ENCODE assay signal across 28 cellular contexts in genomic region chr11:1258401-1259075, GRCh38. TPM values are rescaled to one million over a fixed set of nuclear protein-coding genes. Genes with fewer than 3 reads are reported as not detected.
"Had no signal": no experiment of that assay in that cellular context is flagged by ENCODE, and none has a peak within 500 bp of the region (broad histone marks: within the 10 kb centered on the region; RNA-seq: fewer than 3 reads in every experiment).

No MANE protein-coding gene starts in this region.

- H3K4me3 Mint-ChIP-seq: activated CD4-positive, alpha-beta T cell treated with anti-CD3 and anti-CD28 coated beads for 36 hours; activated CD4-positive, alpha-beta T cell treated with anti-CD3 and anti-CD28 coated beads, Interleukin-2, amount 10 ng/mL, durations not matched to agents 7 days and 5 days; activated CD8-positive, alpha-beta T cell treated with anti-CD3 and anti-CD28 coated beads, Interleukin-2, amount 10 ng/mL, durations not matched to agents 7 days and 5 days; activated naive CD4-positive, alpha-beta T cell treated with anti-CD3 and anti-CD28 coated beads for 36 hours; activated T-cell treated with anti-CD3 and anti-CD28 coated beads, Interleukin-2, amount 50 U/mL, for 4 hours; activated T-helper 1 cell treated with anti-CD3 and anti-CD28 coated beads, Interleukin-12 subunit alpha, Interleukin-12 subunit beta, Interleukin-2, Interleukin-4 antibody, amounts not matched to agents 30 ng/mL and 10 ng/mL and 1 ng/mL, durations not matched to agents 14 hours and 24 hours and 36 hours; brain; T-helper 1 cell treated with Interleukin-12 subunit alpha and Interleukin-12 subunit beta and Interleukin-4 antibody, amounts not matched to agents 30 μg/mL and 1 μg/mL, for 36 hours; T-helper 2 cell treated with Interferon-gamma antibody and Interleukin-4, amounts not matched to agents 5 μg/mL and 100 μg/mL, for 36 hours had no signal

- H3K9ac ChIP-seq: KMS-11, SK-N-SH had no signal

- H3K27ac Mint-ChIP-seq: activated CD4-positive, alpha-beta T cell treated with anti-CD3 and anti-CD28 coated beads for 36 hours; activated CD4-positive, alpha-beta T cell treated with anti-CD3 and anti-CD28 coated beads, Interleukin-2, amount 10 ng/mL, durations not matched to agents 7 days and 5 days; activated CD8-positive, alpha-beta T cell treated with anti-CD3 and anti-CD28 coated beads, Interleukin-2, amount 10 ng/mL, durations not matched to agents 7 days and 5 days; activated naive CD4-positive, alpha-beta T cell treated with anti-CD3 and anti-CD28 coated beads for 36 hours; activated T-helper 1 cell treated with anti-CD3 and anti-CD28 coated beads, Interleukin-12 subunit alpha, Interleukin-12 subunit beta, Interleukin-2, Interleukin-4 antibody, amounts not matched to agents 30 ng/mL and 10 ng/mL and 1 ng/mL, durations not matched to agents 14 hours and 24 hours and 36 hours; brain; T-helper 1 cell treated with Interleukin-12 subunit alpha and Interleukin-12 subunit beta and Interleukin-4 antibody, amounts not matched to agents 30 μg/mL and 1 μg/mL, for 36 hours; T-helper 2 cell treated with Interferon-gamma antibody and Interleukin-4, amounts not matched to agents 5 μg/mL and 100 μg/mL, for 36 hours had no signal

- H3K9me3 ChIP-seq: adrenal gland, SJSA1, SK-N-SH had no signal

- DNase-seq: activated CD4-positive, alpha-beta T cell treated with anti-CD3 and anti-CD28 coated beads for 36 hours; activated CD4-positive, alpha-beta T cell treated with anti-CD3 and anti-CD28 coated beads, Interleukin-2, amount 10 ng/mL, durations not matched to agents 7 days and 5 days; activated CD4-positive, alpha-beta T cell treated with anti-CD3 and anti-CD28 coated beads, Interleukin-2, amount 50 U/mL, for 48 hours; activated CD8-positive, alpha-beta T cell treated with anti-CD3 and anti-CD28 coated beads, Interleukin-2, amount 10 ng/mL, durations not matched to agents 7 days and 5 days; activated gamma-delta T cell treated with Interleukin-2 at 50 U/mL for 16 hours; activated naive CD4-positive, alpha-beta T cell treated with anti-CD3 and anti-CD28 coated beads for 36 hours; activated T-cell treated with anti-CD3 and anti-CD28 coated beads, Interleukin-2, amount 50 U/mL, for 4 hours; adrenal gland; central memory CD4-positive, alpha-beta T cell; NCI-H1092 treated with DMSO at 0.1 percent for 48 hours; NCI-H1417 treated with DMSO at 0.1 percent for 48 hours; NCI-H1694; NCI-H2029; NCI-H510A; NCI-H526; NCI-H748 treated with DMSO at 0.1 percent for 48 hours; NK-92 treated with Interleukin-12 subunit alpha and Interleukin-12 subunit beta, amount 100 ng/mL, for 24 hours; SHP77 treated with DMSO at 0.1 percent for 48 hours; SK-N-SH had no signal

- H3K27me3 Mint-ChIP-seq: activated CD4-positive, alpha-beta T cell treated with anti-CD3 and anti-CD28 coated beads for 36 hours; activated CD4-positive, alpha-beta T cell treated with anti-CD3 and anti-CD28 coated beads, Interleukin-2, amount 10 ng/mL, durations not matched to agents 7 days and 5 days had no signal

- H3K4me3 ChIP-seq: adrenal gland, SJSA1 had no signal

- ATAC-seq: activated CD4-positive, alpha-beta T cell treated with anti-CD3 and anti-CD28 coated beads for 36 hours; activated CD8-positive, alpha-beta T cell treated with anti-CD3 and anti-CD28 coated beads, Interleukin-2, amount 10 ng/mL, durations not matched to agents 7 days and 5 days; activated naive CD4-positive, alpha-beta T cell treated with anti-CD3 and anti-CD28 coated beads, Interleukin-2, amount 50 U/mL, for 72 hours; activated T-cell treated with anti-CD3 and anti-CD28 coated beads, Interleukin-2, amount 50 U/mL, for 4 hours had no signal

- H3K9me3 Mint-ChIP-seq: activated CD4-positive, alpha-beta T cell treated with anti-CD3 and anti-CD28 coated beads, Interleukin-2, amount 10 ng/mL, durations not matched to agents 7 days and 5 days; activated naive CD4-positive, alpha-beta T cell treated with anti-CD3 and anti-CD28 coated beads for 36 hours; activated naive CD4-positive, alpha-beta T cell treated with anti-CD3 and anti-CD28 coated beads, Interleukin-2, amount 50 U/mL, for 72 hours; activated T-cell treated with anti-CD3 and anti-CD28 coated beads, Interleukin-2, amount 50 U/mL, for 4 hours; T-helper 1 cell treated with Interleukin-12 subunit alpha and Interleukin-12 subunit beta and Interleukin-4 antibody, amounts not matched to agents 30 μg/mL and 1 μg/mL, for 36 hours; T-helper 2 cell treated with Interferon-gamma antibody and Interleukin-4, amounts not matched to agents 5 μg/mL and 100 μg/mL, for 36 hours had no signal

- H3K27me3 ChIP-seq: adrenal gland, SJSA1 had no signal

- H3K36me3 Mint-ChIP-seq: activated naive CD4-positive, alpha-beta T cell treated with anti-CD3 and anti-CD28 coated beads, Interleukin-2, amount 50 U/mL, for 72 hours; brain had no signal

- H3K36me3 ChIP-seq: adrenal gland, SJSA1 had no signal

RNA-seq across cellular contexts. Expression of gene MUC5B, which starts 35.7 kb away (rescaled TPM):
- total RNA-seq: activated CD4-positive, alpha-beta T cell treated with anti-CD3 and anti-CD28 coated beads for 36 hours; activated CD4-positive, alpha-beta T cell treated with anti-CD3 and anti-CD28 coated beads, Interleukin-2, amount 10 ng/mL, durations not matched to agents 7 days and 5 days; activated CD8-positive, alpha-beta T cell treated with anti-CD3 and anti-CD28 coated beads, Interleukin-2, amount 10 ng/mL, durations not matched to agents 7 days and 5 days; activated naive CD4-positive, alpha-beta T cell treated with anti-CD3 and anti-CD28 coated beads for 36 hours; activated naive CD4-positive, alpha-beta T cell treated with anti-CD3 and anti-CD28 coated beads, Interleukin-2, amount 50 U/mL, for 72 hours; activated T-helper 1 cell treated with anti-CD3 and anti-CD28 coated beads, Interleukin-12 subunit alpha, Interleukin-12 subunit beta, Interleukin-2, Interleukin-4 antibody, amounts not matched to agents 30 ng/mL and 10 ng/mL and 1 ng/mL, durations not matched to agents 14 hours and 24 hours and 36 hours; bronchial epithelial cell; M059J; SJSA1 had no signal
